In the genomic region with DNA sequence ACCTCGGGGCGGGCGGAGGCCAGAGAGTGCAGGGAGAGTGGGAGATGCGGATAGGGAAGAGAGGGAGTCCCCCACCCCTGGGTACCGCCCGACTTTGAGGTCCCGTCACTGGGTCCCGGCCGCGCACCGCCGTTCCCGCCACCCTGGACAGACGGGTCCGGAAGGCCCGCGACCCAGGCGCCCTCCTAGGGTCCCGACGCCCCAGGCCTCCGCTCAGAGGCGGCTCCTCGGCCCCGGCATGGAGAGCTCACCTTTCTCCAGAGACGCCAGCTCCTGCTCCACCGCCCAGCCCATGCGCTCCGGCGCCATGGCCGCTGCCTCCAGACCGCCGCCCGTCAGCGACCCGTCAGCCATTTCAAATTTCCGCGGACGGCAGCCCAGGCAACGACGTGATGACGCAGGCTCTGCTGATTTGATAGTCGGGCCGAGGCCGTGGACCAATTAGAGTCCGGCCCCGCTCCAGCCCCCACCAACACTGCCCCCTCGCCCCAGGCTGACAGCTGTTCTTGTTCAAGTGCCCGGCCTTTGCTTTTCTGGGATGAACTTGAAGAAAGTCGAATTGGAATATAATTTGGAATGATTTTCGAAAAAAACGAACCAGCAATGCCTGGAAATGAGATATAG, we compare ENCODE assay signal across 8 cellular contexts. TPM values are rescaled to one million over a fixed set of nuclear protein-coding genes. Genes with fewer than 3 reads are reported as not detected.
A peak's percentile ranks its signal among the peaks of the same experiment; 100 is the strongest.
DNase-seq lines count a peak whose midpoint lies in the region; ATAC-seq, FAIRE-seq and TF ChIP-seq lines count a peak whose summit lies in the region.

A gene with protein sequence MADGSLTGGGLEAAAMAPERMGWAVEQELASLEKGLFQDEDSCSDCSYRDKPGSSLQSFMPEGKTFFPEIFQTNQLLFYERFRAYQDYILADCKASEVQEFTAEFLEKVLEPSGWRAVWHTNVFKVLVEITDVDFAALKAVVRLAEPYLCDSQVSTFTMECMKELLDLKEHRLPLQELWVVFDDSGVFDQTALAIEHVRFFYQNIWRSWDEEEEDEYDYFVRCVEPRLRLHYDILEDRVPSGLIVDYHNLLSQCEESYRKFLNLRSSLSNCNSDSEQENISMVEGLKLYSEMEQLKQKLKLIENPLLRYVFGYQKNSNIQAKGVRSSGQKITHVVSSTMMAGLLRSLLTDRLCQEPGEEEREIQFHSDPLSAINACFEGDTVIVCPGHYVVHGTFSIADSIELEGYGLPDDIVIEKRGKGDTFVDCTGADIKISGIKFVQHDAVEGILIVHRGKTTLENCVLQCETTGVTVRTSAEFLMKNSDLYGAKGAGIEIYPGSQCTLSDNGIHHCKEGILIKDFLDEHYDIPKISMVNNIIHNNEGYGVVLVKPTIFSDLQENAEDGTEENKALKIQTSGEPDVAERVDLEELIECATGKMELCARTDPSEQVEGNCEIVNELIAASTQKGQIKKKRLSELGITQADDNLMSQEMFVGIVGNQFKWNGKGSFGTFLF (minus strand): TSS at position 374 of the 624 bp plus-strand sequence. CDS start 20 bp downstream, at position 354.

- WGBS in testis, 2 donors, result 0 to 1% methylated on average over 15 to 45 of the region's 51 CpGs

- TF ChIP-seq CTCF in omental fat pad (IDR thresholded peaks at IDR 0.05) (no peak), testis (IDR thresholded peaks at IDR 0.05) (no peak)

- intact Hi-C loops in testis (cut with DNase I; ENCODE audit: low total_unique reads), result no loop called here

- TF ChIP-seq POLR2A in H54 (IDR thresholded peaks at IDR 0.05; ENCODE audit: low read depth, low read length) (peak; percentile 84), testis (IDR thresholded peaks at IDR 0.05) (no peak)

- ATAC-seq in omental fat pad (ENCODE audit: low FRiP score), result peak; percentile 62

- no peak within 1 kb of the TSS for H3K27ac ChIP-seq in testis

- DNase-seq in H54 (ENCODE audit: insufficient read length, low spot score), result peak; percentile 93
- DNase-seq in LoVo (ENCODE audit: low spot score), result peak; percentile 83
- peak; percentile 91 for DNase-seq in SHP77 treated with DMSO at 0.1 percent for 48 hours (lab: John Stamatoyannopoulos, UW)
- DNase-seq in activated gamma-delta T cell treated with anti-CD3 and anti-CD28 coated beads, Interleukin-2, amount 50 U/mL, for 16 hours (ENCODE audit: low read depth), result peak; percentile 32
- DNase-seq in globus pallidus (ENCODE audit: low spot score), result peak; percentile 84
- DNase-seq in omental fat pad (ENCODE audit: low spot score), result peak; percentile 55
- DNase-seq in testis, result peak; percentile 95

- H3K27me3 ChIP-seq in testis, result no peaks in the 10 kb centered on the region

- H3K4me3 ChIP-seq in testis, result peak within 1 kb of the TSS; percentile 59 to 72

- no peaks in the 10 kb centered on the region for H3K36me3 ChIP-seq in testis (ENCODE audit: low read depth, missing control alignments)

- H3K4me1 ChIP-seq in testis, result no peaks in the 10 kb centered on the region

- no peaks in the 10 kb centered on the region for H3K9me3 ChIP-seq in testis

- FAIRE-seq in G401.6 (lab: Jason Lieb, UNC) (peak; percentile 92), H54 (lab: Jason Lieb, UNC) (no peak)

RNA-seq across cellular contexts. Expression of the gene that starts here (rescaled TPM):
- total RNA-seq in omental fat pad, result 1 to 10 TPM in 2 of 4 donors, under 1 TPM in 1, not detected in 1; 0.84 to 2.9 (median 1.9) TPM
- 10 to 100 TPM; 10.4 to 23.7 TPM for total RNA-seq in testis
- polyA plus RNA-seq in testis (ENCODE audit: insufficient read depth, low read depth, low replicate concordance), result 14.7 TPM

Comparison
In these comparisons a context has a peak if more than half of its experiments do, and no peak if none do; other contexts are left out.
1. DNase-seq: peak in every context shown above with its lines; median percentile 95 in testis; 93 in H54; 91 in SHP77 treated with DMSO at 0.1 percent for 48 hours; 84 in globus pallidus; 83 in LoVo; 55 in omental fat pad; 32 in activated gamma-delta T cell treated with anti-CD3 and anti-CD28 coated beads, Interleukin-2, amount 50 U/mL, for 16 hours.